18 cellular contexts compared by ENCODE assay signal in genomic region chr7:894927-895450, GRCh38. TPM values are rescaled to one million over a fixed set of nuclear protein-coding genes. Genes with fewer than 3 reads are reported as not detected.
DNase-seq lines count a peak whose midpoint lies in the region; ATAC-seq, FAIRE-seq and TF ChIP-seq lines count a peak whose summit lies in the region.
"Had no signal": no experiment of that assay in that cellular context is flagged by ENCODE, and none has a peak within 500 bp of the region (broad histone marks: within the 10 kb centered on the region; RNA-seq: fewer than 3 reads in every experiment).

No MANE protein-coding gene starts in this region.

- BruUV-seq in HepG2 (replicated peaks; lab: Mats Ljungman, UMichigan) (no TSS peak), GM12878 (replicated peaks; lab: Mats Ljungman, UMichigan) (no TSS peak)

- intact Hi-C loops in HepG2 (cut with micrococcal nuclease; ENCODE audit: unreplicated experiment) (no loop called here), right lobe of liver (cut with DNase I) (loop anchor here in 1 of 2 donors (5.0 kb wide), 1 partner anchor 72 kb away; no protein-coding TSS in a partner anchor), GM12878 (cut with micrococcal nuclease; ENCODE audit: unreplicated experiment) (no loop called here), mucosa of descending colon (cut with DNase I, micrococcal nuclease) (no loop called here)

- H2AFZ ChIP-seq in HepG2 (ENCODE audit: low read length): no peak overlapping the region
- H2AFZ ChIP-seq in GM12878 (ENCODE audit: control insufficient read depth, low read depth, low read length): no peak overlapping the region

- H3K27ac ChIP-seq in HepG2 (ENCODE audit: extremely low read length, insufficient read depth, low read length): no peak overlapping the region
- H3K27ac ChIP-seq in right lobe of liver: no peak overlapping the region
- no peak overlapping the region for H3K27ac ChIP-seq in GM12878 (ENCODE audit: control insufficient read depth, insufficient read depth)
- H3K27ac ChIP-seq: BLaER1 treated with 17β-estradiol and CSF1 and Interleukin-3, amounts not matched to agents 10 nM and 100 nM had no signal

- TF ChIP-seq POLR2A in HepG2 (IDR thresholded peaks at IDR 0.05; ENCODE audit: insufficient read depth in 1 of 2, low read depth in 2 of 2, low read length in 2 of 2) (0 out of 4 replicates have a peak, but pooled peaks of 1 of the 2 experiments have one; percentile 0), right lobe of liver (IDR thresholded peaks at IDR 0.05) (no peak), GM12878 (IDR thresholded peaks at IDR 0.05; ENCODE audit: low read depth, low read length) (0 out of 2 replicates have a peak, but pooled peaks have one; percentile 7)

- H4K20me1 ChIP-seq in HepG2 (ENCODE audit: insufficient read depth, low read length) (no peaks in the 10 kb centered on the region), GM12878 (ENCODE audit: control insufficient read depth, insufficient read depth) (no peaks in the 10 kb centered on the region)

- DNase-seq in HepG2 (ENCODE audit: low spot score) (no peak), right lobe of liver (no peak), GM12878 (ENCODE audit: low read depth, low spot score) (no peak), mucosa of descending colon (peak in 2 of 3 donors; percentile 24 to 27), 8988T (no peak), NCI-H2081 treated with DMSO at 0.1 percent for 48 hours (lab: John Stamatoyannopoulos, UW) (no peak)
- DNase-seq: ACHN; CD4-positive, alpha-beta T cell; DMS153; DND-41; GDM1; IMR-90 had no signal

- H3K9me3 ChIP-seq in HepG2 (ENCODE audit: low read length): no peaks in the 10 kb centered on the region
- no peaks in the 10 kb centered on the region for H3K9me3 ChIP-seq in right lobe of liver
- H3K9me3 ChIP-seq in GM12878 (replicated peaks; ENCODE audit: control insufficient read depth, insufficient read depth, low read length): no peaks in the 10 kb centered on the region; the same call in 2 of the 3 replicates
- no peaks in the 10 kb centered on the region for H3K9me3 ChIP-seq in mucosa of descending colon
- H3K9me3 ChIP-seq: BLaER1 treated with 17β-estradiol and CSF1 and Interleukin-3, amounts not matched to agents 10 nM and 100 nM had no signal

- no peak for TF ChIP-seq RAD21 in HepG2 (CRISPR knock-in tag; IDR thresholded peaks at IDR 0.05)
- no peak for TF ChIP-seq RAD21 in GM12878 (IDR thresholded peaks at IDR 0.05; ENCODE audit: insufficient read depth, low read depth, low read length)

- H3K4me1 ChIP-seq in HepG2 (ENCODE audit: insufficient read depth, low read length) (no peaks in the 10 kb centered on the region), right lobe of liver (no peaks in the 10 kb centered on the region), GM12878 (ENCODE audit: control insufficient read depth, insufficient read depth, low read length) (no peaks in the 10 kb centered on the region), mucosa of descending colon (ENCODE audit: low read depth) (no peaks in the 10 kb centered on the region)

- POLR2A ChIA-PET in HepG2 (lab: Yijun Ruan, JAX): no interaction called here
- POLR2A ChIA-PET in GM12878 (lab: Charles Lee): no interaction called here

- CTCF ChIA-PET in HepG2 (lab: Yijun Ruan, JAX; ENCODE audit: low intra/inter-chr PET ratio, low total read pairs) (no interaction called here), GM12878 (lab: Yijun Ruan, JAX) (no interaction called here)

- SMC1A ChIA-PET in GM12878 (lab: Charles Lee; ENCODE audit: uncharacterized antibody, unreplicated experiment): no interaction called here

- TF ChIP-seq CTCF in HepG2 (CRISPR knock-in tag; IDR thresholded peaks at IDR 0.05) (no peak), right lobe of liver (IDR thresholded peaks at IDR 0.05) (no peak), GM12878 (IDR thresholded peaks at IDR 0.05 in 2 of 3, conservative IDR thresholded peaks at IDR 0.05 in 1 of 3; ENCODE audit: control insufficient read depth in 2 of 3, extremely low read depth in 1 of 3, insufficient read depth in 1 of 3, low read depth in 3 of 3, low read length in 3 of 3) (no peak), mucosa of descending colon (IDR thresholded peaks at IDR 0.05) (no peak)

- H3K36me3 ChIP-seq in HepG2 (replicated peaks in 1 of 2; ENCODE audit: control insufficient read depth in 1 of 2, insufficient read depth in 2 of 2, low read length in 2 of 2) (peaks cover 30 to 64% of the 10 kb centered on the region in 2 experiments), right lobe of liver (peaks cover 0 to 42% (median 28%) of the 10 kb centered on the region in 4 donors), GM12878 (ENCODE audit: control insufficient read depth in 2 of 2, insufficient read depth in 2 of 2, low read length in 1 of 2) (peaks cover 8 to 66% of the 10 kb centered on the region in 2 experiments; a peak in 3 of 4 replicates), mucosa of descending colon (ENCODE audit: low read depth) (peaks cover 22% of the 10 kb centered on the region)

- ATAC-seq in HepG2: no peak
- ATAC-seq in right lobe of liver: no peak
- no peak; the same call in 2 of the 3 replicates for ATAC-seq in GM12878
- no peak for ATAC-seq in mucosa of descending colon
- no peak for ATAC-seq in HG03045 (IDR thresholded peaks at IDR 0.05; ENCODE audit: unreplicated experiment)
- ATAC-seq: HCT116 had no signal

- FAIRE-seq in HepG2 (lab: Jason Lieb, UNC) (no peak), GM12878 (lab: Jason Lieb, UNC) (no peak)
- FAIRE-seq: D721Med, GM19239, H54 had no signal

- H3K4me3 ChIP-seq in HepG2 (replicated peaks in 1 of 3; ENCODE audit: insufficient read depth in 1 of 3, low read depth in 2 of 3, low read length in 3 of 3): no peak overlapping the region
- no peak overlapping the region for H3K4me3 ChIP-seq in right lobe of liver
- no peak overlapping the region for H3K4me3 ChIP-seq in GM12878
- H3K4me3 ChIP-seq in mucosa of descending colon: no peak overlapping the region
- H3K4me3 ChIP-seq: BLaER1 treated with 17β-estradiol and CSF1 and Interleukin-3, amounts not matched to agents 10 nM and 100 nM had no signal

- in situ Hi-C loops in HepG2 (cut with HindIII; ENCODE audit: extremely low pct_ligation_motif_present, low pct_unique_long_range_greater_than_20kb) (no loop called here), GM12878 (cut with MboI) (no loop called here)

- H3K27me3 ChIP-seq in HepG2 (ENCODE audit: control insufficient read depth in 1 of 2, insufficient read depth in 2 of 2, low read length in 2 of 2): no peaks in the 10 kb centered on the region
- H3K27me3 ChIP-seq in right lobe of liver: no peaks in the 10 kb centered on the region
- no peaks in the 10 kb centered on the region for H3K27me3 ChIP-seq in GM12878 (replicated peaks in 1 of 2; ENCODE audit: control insufficient read depth in 2 of 2, insufficient read depth in 2 of 2, low read length in 1 of 2)
- H3K27me3 ChIP-seq: BLaER1 treated with 17β-estradiol and CSF1 and Interleukin-3, amounts not matched to agents 10 nM and 100 nM had no signal

- H3K9ac ChIP-seq in HepG2 (ENCODE audit: insufficient read depth, low read depth, low read length) (no peak overlapping the region), GM12878 (ENCODE audit: control insufficient read depth, insufficient read depth, low read length) (no peak overlapping the region)
- H3K9ac ChIP-seq: BLaER1 treated with 17β-estradiol and CSF1 and Interleukin-3, amounts not matched to agents 10 nM and 100 nM had no signal

- H3K79me2 ChIP-seq in HepG2 (ENCODE audit: insufficient read depth, low read length) (no peaks in the 10 kb centered on the region), GM12878 (ENCODE audit: control insufficient read depth, insufficient read depth, low read length) (no peaks in the 10 kb centered on the region)

- RAD21 ChIA-PET in GM12878 (lab: Charles Lee; ENCODE audit: unreplicated experiment): no interaction called here

- H3K4me2 ChIP-seq in HepG2 (ENCODE audit: low read depth, low read length) (no peak overlapping the region), GM12878 (ENCODE audit: control insufficient read depth, insufficient read depth) (no peak overlapping the region)
- H3K4me2 ChIP-seq: BLaER1 treated with 17β-estradiol and CSF1 and Interleukin-3, amounts not matched to agents 10 nM and 100 nM had no signal

- no peak for TF ChIP-seq EP300 in HepG2 (IDR thresholded peaks at IDR 0.05; ENCODE audit: low read depth in 2 of 2, low read length in 2 of 2)
- TF ChIP-seq EP300 in HepG2 (CRISPR knock-in tag; IDR thresholded peaks at IDR 0.05; ENCODE audit: borderline replicate concordance): no peak
- no peak for TF ChIP-seq EP300 in GM12878 (IDR thresholded peaks at IDR 0.05; ENCODE audit: borderline replicate concordance in 1 of 2, control insufficient read depth in 1 of 2, low read depth in 2 of 2, low read length in 2 of 2)

- 100% methylated on average over 13 of the region's 21 CpGs for WGBS in HepG2 (ENCODE audit: low lambda C conversion rate)
- 86% methylated on average over 2 of the region's 21 CpGs for WGBS in right lobe of liver (ENCODE audit: insufficient coverage, low coverage, low lambda C conversion rate, missing lambda C conversion rate)
- 89% methylated on average over 19 of the region's 21 CpGs for WGBS in GM12878 (ENCODE audit: insufficient coverage, insufficient replicate concordance, low lambda C conversion rate, missing lambda C conversion rate)

RNA-seq across cellular contexts. Expression of gene GET4, which starts 18.6 kb away (rescaled TPM):
- total RNA-seq in HepG2 (2016; rRNA removed; fragmentation: Illumina TruSeq; extraction: Trizol) (28.2 and 31.6 TPM in 2 replicates), right lobe of liver (10 to 100 TPM; 15.6 to 38.3 (median 28.3) TPM), GM12878 (2014; rRNA removed) (42.9 and 53.6 TPM in 2 replicates), GM12878 (2014; rRNA removed; fragmentation: Illumina TruSeq; extraction: Trizol) (12.0 and 16.1 TPM in 2 replicates), GM12878 (2021) (40.7 and 42.1 TPM in 2 replicates), mucosa of descending colon (10 to 100 TPM; 36.9 to 48.8 (median 48.2) TPM)
- 7.8 and 8.0 TPM in 2 replicates for total RNA-seq in HepG2 (2016; cell fraction: cytosol; rRNA removed; fragmentation: Illumina TruSeq; extraction: Trizol; ENCODE audit: low read depth)
- total RNA-seq in HepG2 (2016; cell fraction: insoluble cytoplasmic fraction; rRNA removed; fragmentation: Illumina TruSeq; extraction: Trizol): 27.8 and 31.5 TPM in 2 replicates
- 18.9 and 22.1 TPM in 2 replicates for total RNA-seq in HepG2 (2016; cell fraction: membrane; rRNA removed; fragmentation: Illumina TruSeq; extraction: Trizol)
- total RNA-seq in HepG2 (2016; cell fraction: nucleus; rRNA removed; fragmentation: Illumina TruSeq; extraction: Trizol): 26.6 and 28.2 TPM in 2 replicates
- polyA plus RNA-seq in HepG2 (2011; rRNA removed) (35.2 and 44.4 TPM in 2 replicates), GM12878 (2011; rRNA removed) (17.6 and 25.9 TPM in 2 replicates), GM12878 (2014; fragmentation: Illumina TruSeq; extraction: Trizol) (4.4 and 14.0 TPM in 2 replicates), GM12878 (2014; fragmentation: Nextera tagmentation; extraction: Ambion mirVana) (1 to 10 TPM in 1 of 2 experiments, under 1 TPM in 1; 0.66 to 2.3 TPM), GM12878 (2014; rRNA removed) (69.0 and 76.0 TPM in 2 replicates), GM12878 (2016; fragmentation: Nextera tagmentation; extraction: Ambion mirVana) (10 to 100 TPM; 68.9 to 73.8 TPM)
- polyA plus RNA-seq in HepG2 (2011; cell fraction: cytosol; rRNA removed): 32.6 and 49.3 TPM in 2 replicates
- 186 and 201 TPM in 2 replicates for polyA plus RNA-seq in HepG2 (2011; cell fraction: nucleus; rRNA removed)
- 33.0 and 39.4 TPM in 2 replicates for polyA plus RNA-seq in HepG2 (2012)
- polyA plus RNA-seq in HepG2 (2016; cell fraction: cytosol; fragmentation: Illumina TruSeq; extraction: Trizol; ENCODE audit: low read depth): 13.8 and 16.4 TPM in 2 replicates
- 49.1 and 51.2 TPM in 2 replicates for polyA plus RNA-seq in HepG2 (2016; cell fraction: insoluble cytoplasmic fraction; fragmentation: Illumina TruSeq; extraction: Trizol; ENCODE audit: low read depth)
- polyA plus RNA-seq in HepG2 (2016; cell fraction: membrane; fragmentation: Illumina TruSeq; extraction: Trizol; ENCODE audit: low read depth): 21.9 and 26.3 TPM in 2 replicates
- polyA plus RNA-seq in HepG2 (2016; cell fraction: nucleus; fragmentation: Illumina TruSeq; extraction: Trizol; ENCODE audit: insufficient read depth, low read depth): 111 and 112 TPM in 2 replicates
- polyA minus RNA-seq in HepG2 (2011; rRNA and poly(A)+ RNA removed; ENCODE audit: low replicate concordance): 16.3 and 17.4 TPM in 2 replicates
- polyA minus RNA-seq in HepG2 (2011; cell fraction: cytosol; rRNA and poly(A)+ RNA removed): 9.7 and 12.6 TPM in 2 replicates
- 19.2 and 26.4 TPM in 2 replicates for polyA minus RNA-seq in HepG2 (2011; cell fraction: nucleus; rRNA and poly(A)+ RNA removed)
- total RNA-seq in GM12878 (2013; cell fraction: nucleolus; rRNA removed): 17.2 and 17.8 TPM in 2 replicates
- 18.4 TPM for polyA plus RNA-seq in GM12878 (2011; ENCODE audit: low read depth)
- polyA plus RNA-seq in GM12878 (2011; cell fraction: cytosol; rRNA removed): 37.7 and 58.5 TPM in 2 replicates
- polyA plus RNA-seq in GM12878 (2011; cell fraction: nucleus; rRNA removed): 78.1 and 98.0 TPM in 2 replicates
- 31.9 and 33.0 TPM in 2 replicates for polyA plus RNA-seq in GM12878 (2012)
- polyA minus RNA-seq in GM12878 (2011; rRNA and poly(A)+ RNA removed): 4.9 and 14.2 TPM in 2 replicates
- polyA minus RNA-seq in GM12878 (2011; cell fraction: cytosol; rRNA and poly(A)+ RNA removed): 4.7 and 9.1 TPM in 2 replicates
- 9.3 and 12.3 TPM in 2 replicates for polyA minus RNA-seq in GM12878 (2011; cell fraction: nucleus; rRNA and poly(A)+ RNA removed)

RNA-seq across cellular contexts. Expression of gene ADAP1, which starts 59.5 kb away (rescaled TPM):
- total RNA-seq in HepG2 (2016; rRNA removed; fragmentation: Illumina TruSeq; extraction: Trizol) (18.3 and 24.6 TPM in 2 replicates), right lobe of liver (1 to 10 TPM; 1.4 to 4.2 (median 2.7) TPM), GM12878 (2014; rRNA removed) (34.0 and 44.2 TPM in 2 replicates), GM12878 (2014; rRNA removed; fragmentation: Illumina TruSeq; extraction: Trizol) (15.8 and 17.9 TPM in 2 replicates), GM12878 (2021) (38.7 and 42.3 TPM in 2 replicates), mucosa of descending colon (100 to 1,000 TPM in 1 of 3 donors, 10 to 100 TPM in 2; 80.7 to 153 (median 98.8) TPM)
- 23.5 and 25.0 TPM in 2 replicates for total RNA-seq in HepG2 (2016; cell fraction: cytosol; rRNA removed; fragmentation: Illumina TruSeq; extraction: Trizol; ENCODE audit: low read depth)
- 16.6 and 27.2 TPM in 2 replicates for total RNA-seq in HepG2 (2016; cell fraction: insoluble cytoplasmic fraction; rRNA removed; fragmentation: Illumina TruSeq; extraction: Trizol)
- total RNA-seq in HepG2 (2016; cell fraction: membrane; rRNA removed; fragmentation: Illumina TruSeq; extraction: Trizol): 46.3 and 47.4 TPM in 2 replicates
- total RNA-seq in HepG2 (2016; cell fraction: nucleus; rRNA removed; fragmentation: Illumina TruSeq; extraction: Trizol): 13.2 TPM in 2 replicates
- polyA plus RNA-seq in HepG2 (2011; rRNA removed) (10.5 and 15.0 TPM in 2 replicates), GM12878 (2011; rRNA removed) (16.6 and 22.5 TPM in 2 replicates), GM12878 (2014; fragmentation: Illumina TruSeq; extraction: Trizol) (8.0 and 22.0 TPM in 2 replicates), GM12878 (2014; fragmentation: Nextera tagmentation; extraction: Ambion mirVana) (under 1 TPM in 1 of 2 experiments, not detected in 1; 0.22 TPM), GM12878 (2014; rRNA removed) (28.9 and 35.5 TPM in 2 replicates), GM12878 (2016; fragmentation: Nextera tagmentation; extraction: Ambion mirVana) (10 to 100 TPM in 1 of 2 experiments, 1 to 10 TPM in 1; 6.7 to 12.7 TPM)
- polyA plus RNA-seq in HepG2 (2011; cell fraction: cytosol; rRNA removed): 11.8 and 14.5 TPM in 2 replicates
- polyA plus RNA-seq in HepG2 (2011; cell fraction: nucleus; rRNA removed): 19.8 and 24.0 TPM in 2 replicates
- polyA plus RNA-seq in HepG2 (2012): 15.3 and 21.4 TPM in 2 replicates
- 24.2 and 28.1 TPM in 2 replicates for polyA plus RNA-seq in HepG2 (2016; cell fraction: cytosol; fragmentation: Illumina TruSeq; extraction: Trizol; ENCODE audit: low read depth)
- 17.0 and 28.9 TPM in 2 replicates for polyA plus RNA-seq in HepG2 (2016; cell fraction: insoluble cytoplasmic fraction; fragmentation: Illumina TruSeq; extraction: Trizol; ENCODE audit: low read depth)
- 45.2 and 45.4 TPM in 2 replicates for polyA plus RNA-seq in HepG2 (2016; cell fraction: membrane; fragmentation: Illumina TruSeq; extraction: Trizol; ENCODE audit: low read depth)
- polyA plus RNA-seq in HepG2 (2016; cell fraction: nucleus; fragmentation: Illumina TruSeq; extraction: Trizol; ENCODE audit: insufficient read depth, low read depth): 26.8 and 30.8 TPM in 2 replicates
- polyA minus RNA-seq in HepG2 (2011; rRNA and poly(A)+ RNA removed; ENCODE audit: low replicate concordance): 3.5 and 14.9 TPM in 2 replicates
- polyA minus RNA-seq in HepG2 (2011; cell fraction: cytosol; rRNA and poly(A)+ RNA removed): 7.5 and 11.2 TPM in 2 replicates
- 5.2 and 7.6 TPM in 2 replicates for polyA minus RNA-seq in HepG2 (2011; cell fraction: nucleus; rRNA and poly(A)+ RNA removed)
- total RNA-seq in GM12878 (2013; cell fraction: nucleolus; rRNA removed): 23.8 and 32.2 TPM in 2 replicates
- 3.9 TPM for polyA plus RNA-seq in GM12878 (2011; ENCODE audit: low read depth)
- polyA plus RNA-seq in GM12878 (2011; cell fraction: cytosol; rRNA removed): 30.5 and 44.3 TPM in 2 replicates
- polyA plus RNA-seq in GM12878 (2011; cell fraction: nucleus; rRNA removed): 55.5 and 64.6 TPM in 2 replicates
- 17.1 and 19.8 TPM in 2 replicates for polyA plus RNA-seq in GM12878 (2012)
- 15.7 and 37.9 TPM in 2 replicates for polyA minus RNA-seq in GM12878 (2011; rRNA and poly(A)+ RNA removed)
- 22.1 and 25.5 TPM in 2 replicates for polyA minus RNA-seq in GM12878 (2011; cell fraction: cytosol; rRNA and poly(A)+ RNA removed)
- polyA minus RNA-seq in GM12878 (2011; cell fraction: nucleus; rRNA and poly(A)+ RNA removed): 14.0 and 35.4 TPM in 2 replicates

Comparison
In these comparisons a context has a peak if more than half of its experiments do, and no peak if none do; other contexts are left out.
1. DNase-seq: peak in mucosa of descending colon (2 of 3); none in HepG2 (single experiment), right lobe of liver (0 of 3), GM12878 (single experiment), 8988T (single experiment) and NCI-H2081 treated with DMSO at 0.1 percent for 48 hours (single experiment).